Comparison of ENCODE assay signal across 1 cellular context in genomic region chr15:33766329-33766728, GRCh38.
TF ChIP-seq lines count a peak whose summit lies in the region.

No MANE protein-coding gene starts in this region.

TF ChIP-seq in H1, 55 proteins besides CTCF, POLR2A, EP300 and RAD21 (continued from another document):
- TF ChIP-seq CHD7 (IDR thresholded peaks at IDR 0.05; ENCODE audit: insufficient replicate concordance, low read length) (no peak), E2F6 (IDR thresholded peaks at IDR 0.05) (no peak), CTBP2 (IDR thresholded peaks at IDR 0.05; ENCODE audit: borderline replicate concordance, insufficient read depth, insufficient read length, low read length) (no peak)
